In the genomic region with DNA sequence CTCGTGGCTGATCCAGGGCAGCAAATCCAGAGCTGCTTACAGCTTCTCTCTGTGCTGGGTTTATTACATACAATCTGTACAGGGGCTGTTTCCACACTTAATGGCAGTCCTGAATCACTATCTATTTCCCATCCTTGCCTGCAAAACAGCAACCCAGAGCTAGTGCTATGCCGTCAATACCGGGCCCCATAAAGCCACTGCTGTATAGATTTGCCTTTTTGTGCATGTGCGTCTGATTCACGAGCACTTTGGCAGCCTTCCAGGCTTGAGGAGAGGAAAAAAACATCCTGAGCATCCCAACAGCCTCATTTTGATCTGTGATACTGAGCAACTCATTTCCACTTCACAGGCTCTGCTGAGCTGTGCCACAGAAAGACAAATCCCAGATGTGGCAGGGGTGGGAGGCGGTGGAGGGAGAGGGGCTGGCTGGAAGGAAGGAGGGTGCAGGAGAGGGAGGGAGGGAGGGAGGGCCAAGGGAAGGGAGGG, we compare ENCODE assay signal across 1 cellular context.
TF ChIP-seq lines count a peak whose summit lies in the region.

No MANE protein-coding gene starts in this region.

TF ChIP-seq in GM23338, 12 proteins besides CTCF, POLR2A, EP300 and RAD21 (continued from another document):
- TF ChIP-seq, protein P1, sequence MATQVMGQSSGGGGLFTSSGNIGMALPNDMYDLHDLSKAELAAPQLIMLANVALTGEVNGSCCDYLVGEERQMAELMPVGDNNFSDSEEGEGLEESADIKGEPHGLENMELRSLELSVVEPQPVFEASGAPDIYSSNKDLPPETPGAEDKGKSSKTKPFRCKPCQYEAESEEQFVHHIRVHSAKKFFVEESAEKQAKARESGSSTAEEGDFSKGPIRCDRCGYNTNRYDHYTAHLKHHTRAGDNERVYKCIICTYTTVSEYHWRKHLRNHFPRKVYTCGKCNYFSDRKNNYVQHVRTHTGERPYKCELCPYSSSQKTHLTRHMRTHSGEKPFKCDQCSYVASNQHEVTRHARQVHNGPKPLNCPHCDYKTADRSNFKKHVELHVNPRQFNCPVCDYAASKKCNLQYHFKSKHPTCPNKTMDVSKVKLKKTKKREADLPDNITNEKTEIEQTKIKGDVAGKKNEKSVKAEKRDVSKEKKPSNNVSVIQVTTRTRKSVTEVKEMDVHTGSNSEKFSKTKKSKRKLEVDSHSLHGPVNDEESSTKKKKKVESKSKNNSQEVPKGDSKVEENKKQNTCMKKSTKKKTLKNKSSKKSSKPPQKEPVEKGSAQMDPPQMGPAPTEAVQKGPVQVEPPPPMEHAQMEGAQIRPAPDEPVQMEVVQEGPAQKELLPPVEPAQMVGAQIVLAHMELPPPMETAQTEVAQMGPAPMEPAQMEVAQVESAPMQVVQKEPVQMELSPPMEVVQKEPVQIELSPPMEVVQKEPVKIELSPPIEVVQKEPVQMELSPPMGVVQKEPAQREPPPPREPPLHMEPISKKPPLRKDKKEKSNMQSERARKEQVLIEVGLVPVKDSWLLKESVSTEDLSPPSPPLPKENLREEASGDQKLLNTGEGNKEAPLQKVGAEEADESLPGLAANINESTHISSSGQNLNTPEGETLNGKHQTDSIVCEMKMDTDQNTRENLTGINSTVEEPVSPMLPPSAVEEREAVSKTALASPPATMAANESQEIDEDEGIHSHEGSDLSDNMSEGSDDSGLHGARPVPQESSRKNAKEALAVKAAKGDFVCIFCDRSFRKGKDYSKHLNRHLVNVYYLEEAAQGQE (IDR thresholded peaks at IDR 0.05; ENCODE audit: unreplicated experiment) = no peak
- no peak for TF ChIP-seq ZNF331 (CRISPR knock-in tag; IDR thresholded peaks at IDR 0.05; ENCODE audit: low read depth)
